25 cellular contexts compared by ENCODE assay signal in genomic region chr13:66339214-66339613, GRCh38.
"Had no signal": no experiment of that assay in that cellular context is flagged by ENCODE, and none has a peak within 500 bp of the region (broad histone marks: within the 10 kb centered on the region; RNA-seq: fewer than 3 reads in every experiment).

No MANE protein-coding gene starts in this region.

- DNase-seq: activated CD4-positive, alpha-beta memory T cell treated with anti-CD3 and anti-CD28 coated beads for 36 hours; activated CD4-positive, alpha-beta T cell treated with anti-CD3 and anti-CD28 coated beads for 36 hours; activated CD4-positive, alpha-beta T cell treated with anti-CD3 and anti-CD28 coated beads, Interleukin-2, amount 10 ng/mL, durations not matched to agents 24 days and 14 days; activated CD4-positive, CD25-positive, alpha-beta regulatory T cell; activated CD4-positive, CD25-positive, alpha-beta regulatory T cell treated with anti-CD3 and anti-CD28 coated beads, Interleukin-2, amount 50 U/mL, for 72 hours; activated CD8-positive, alpha-beta memory T cell treated with anti-CD3 and anti-CD28 coated beads, Interleukin-2, amount 10 ng/mL, durations not matched to agents 7 days and 5 days; activated CD8-positive, alpha-beta memory T cell treated with anti-CD3 and anti-CD28 coated beads, Interleukin-2, amount 50 U/mL, for 4 hours; activated CD8-positive, alpha-beta T cell treated with anti-CD3 and anti-CD28 coated beads, Interleukin-2, amount 10 ng/mL, durations not matched to agents 7 days and 5 days; activated effector memory CD4-positive, alpha-beta T cell treated with anti-CD3 and anti-CD28 coated beads, Interleukin-2, amount 50 U/mL, for 16 hours; activated naive CD4-positive, alpha-beta T cell treated with anti-CD3 and anti-CD28 coated beads for 36 hours; activated naive CD8-positive, alpha-beta T cell treated with anti-CD3 and anti-CD28 coated beads for 36 hours; activated naive CD8-positive, alpha-beta T cell treated with anti-CD3 and anti-CD28 coated beads, Interleukin-2, amount 50 U/mL, for 24 hours; activated T-cell treated with anti-CD3 and anti-CD28 coated beads, Interleukin-2, amount 50 U/mL, for 1 hour; activated T-cell treated with anti-CD3 and anti-CD28 coated beads, Interleukin-2, amount 50 U/mL, for 48 hours; adrenal gland; brain microvascular endothelial cell; cortex of kidney; dermis blood vessel endothelial cell; effector CD8-positive, alpha-beta T cell; esophagus squamous epithelium; foreskin fibroblast; head of caudate nucleus; T-helper 2 cell had no signal

- H3K4me1 ChIP-seq: ascending aorta, esophagus squamous epithelium had no signal

- H3K27ac ChIP-seq: adrenal gland, ascending aorta, brain microvascular endothelial cell, epithelial cell of prostate, esophagus squamous epithelium had no signal

- H3K36me3 ChIP-seq: adrenal gland, ascending aorta, brain microvascular endothelial cell, esophagus squamous epithelium had no signal

- H3K4me3 ChIP-seq: adrenal gland, ascending aorta, esophagus squamous epithelium had no signal

- H3K9me3 ChIP-seq: adrenal gland, ascending aorta, esophagus squamous epithelium had no signal

- ATAC-seq: activated CD4-positive, alpha-beta T cell treated with anti-CD3 and anti-CD28 coated beads for 36 hours; activated CD8-positive, alpha-beta memory T cell treated with anti-CD3 and anti-CD28 coated beads, Interleukin-2, amount 10 ng/mL, durations not matched to agents 7 days and 5 days; activated CD8-positive, alpha-beta T cell treated with anti-CD3 and anti-CD28 coated beads, Interleukin-2, amount 10 ng/mL, durations not matched to agents 7 days and 5 days; activated naive CD8-positive, alpha-beta T cell treated with anti-CD3 and anti-CD28 coated beads, Interleukin-2, amount 50 U/mL, for 24 hours had no signal

- H3K27me3 ChIP-seq: adrenal gland, ascending aorta, brain microvascular endothelial cell, esophagus squamous epithelium had no signal
